In the genomic region with DNA sequence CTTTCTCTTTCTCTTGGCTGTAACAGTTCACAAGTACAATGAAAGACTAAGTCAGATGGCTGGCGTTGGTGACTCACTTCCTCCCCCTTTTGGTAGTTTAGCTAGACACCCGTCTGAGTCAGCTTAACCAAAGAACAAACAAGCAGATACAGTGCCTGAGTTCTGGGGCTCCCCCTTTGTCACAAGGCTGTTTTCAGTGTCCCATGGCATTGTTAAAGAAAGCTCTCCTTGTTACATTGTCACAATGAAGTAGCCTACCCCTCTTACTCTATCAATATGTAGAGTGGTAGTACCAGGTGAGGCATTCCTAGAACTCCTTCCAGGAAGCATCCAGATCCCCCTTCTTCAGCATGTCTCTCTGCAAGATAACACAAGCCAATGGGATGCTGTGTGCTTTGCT, we compare ENCODE assay signal across 8 cellular contexts.
DNase-seq lines count a peak whose midpoint lies in the region; ATAC-seq and TF ChIP-seq lines count a peak whose summit lies in the region.

No MANE protein-coding gene starts in this region.

- in situ Hi-C loops in astrocyte of the cerebellum (cut with HindIII; ENCODE audit: low sequenced_read_pairs) = no loop called here

- peak; percentile 100 for ATAC-seq in HG02759 (IDR thresholded peaks at IDR 0.05; ENCODE audit: unreplicated experiment)

- DNase-seq in NCI-H524 (lab: John Stamatoyannopoulos, UW) = peak; percentile 29 to 72
- no peak for DNase-seq in NCI-H524 treated with DMSO at 0.1 percent for 48 hours (lab: John Stamatoyannopoulos, UW)
- peak; percentile 34 for DNase-seq in NCI-H1105 (lab: John Stamatoyannopoulos, UW)
- peak; percentile 16 for DNase-seq in T-helper 9 cell
- DNase-seq in astrocyte of the cerebellum (ENCODE audit: low read depth) = peak; percentile 85
- peak; percentile 72 for DNase-seq in iPS-NIHi11 (ENCODE audit: low spot score)
- peak; percentile 24 to 64 (median 54) for DNase-seq in stimulated activated CD4-positive, alpha-beta T cell treated with anti-CD3 and anti-CD28 coated beads, Interleukin-1b, Interleukin-23, amount 100 ng/mL, for 24 hours (ENCODE audit: low read depth in 4 of 4, low spot score in 1 of 4)

- peak; percentile 44 for TF ChIP-seq CTCF in astrocyte of the cerebellum (IDR thresholded peaks at IDR 0.05; ENCODE audit: low read depth, low read length, missing control alignments)

- H3K4me3 ChIP-seq in astrocyte of the cerebellum (ENCODE audit: low read depth, low read length) = no peak overlapping the region
